14 cellular contexts compared by ENCODE assay signal in the genomic region with DNA sequence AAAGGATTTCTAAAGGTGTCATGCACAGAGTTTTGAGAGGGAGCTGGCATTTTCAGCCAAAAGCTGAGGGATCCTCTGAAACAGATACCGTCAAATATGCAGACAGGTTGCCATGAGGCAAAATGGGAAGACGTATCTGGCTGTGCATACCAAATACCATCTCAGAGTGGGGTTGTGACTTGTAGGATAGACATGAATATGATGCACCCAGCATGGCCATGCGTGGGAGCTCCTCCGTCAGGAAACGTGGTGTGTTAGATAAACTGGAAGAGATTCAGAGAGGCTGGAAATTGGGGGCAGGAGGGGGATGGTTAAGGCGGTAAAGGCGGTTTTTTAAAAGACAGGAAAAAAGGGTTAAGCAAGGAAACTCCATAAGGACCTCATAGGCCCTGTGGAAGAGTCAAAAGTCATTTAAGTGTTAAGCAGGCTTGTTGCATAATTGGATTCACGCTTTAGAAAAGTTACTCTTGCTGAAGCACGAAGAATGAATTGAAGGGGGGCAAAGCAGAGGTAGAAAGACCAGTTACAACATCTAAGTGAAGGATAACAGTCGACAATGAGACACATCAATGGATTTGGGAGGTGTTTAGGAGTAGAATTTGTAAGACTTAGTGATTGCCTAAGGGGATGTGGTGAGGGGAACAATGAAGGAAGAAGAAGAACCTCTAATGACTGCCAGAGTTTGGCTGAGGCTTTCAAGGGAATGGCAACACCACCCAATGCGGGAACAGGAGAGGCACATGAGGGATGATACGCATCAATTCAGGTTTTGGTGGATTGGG.
DNase-seq lines count a peak whose midpoint lies in the region; ATAC-seq, FAIRE-seq and TF ChIP-seq lines count a peak whose summit lies in the region.
"Had no signal": no experiment of that assay in that cellular context is flagged by ENCODE, and none has a peak within 500 bp of the region (broad histone marks: within the 10 kb centered on the region; RNA-seq: fewer than 3 reads in every experiment).

No MANE protein-coding gene starts in this region.

- H3K9me3 Mint-ChIP-seq in nephron, result no peaks in the 10 kb centered on the region
- H3K9me3 Mint-ChIP-seq: activated naive CD4-positive, alpha-beta T cell treated with anti-CD3 and anti-CD28 coated beads, Interleukin-2, amount 50 U/mL, for 72 hours; T-cell had no signal

- in situ Hi-C loops in HepG2 (cut with HindIII; ENCODE audit: extremely low pct_ligation_motif_present, low pct_unique_long_range_greater_than_20kb) (no loop called here), GM12878 (cut with MboI) (no loop called here)

- TF ChIP-seq RAD21 in liver (IDR thresholded peaks at IDR 0.05), result no peak
- no peak for TF ChIP-seq RAD21 in HepG2 (CRISPR knock-in tag; IDR thresholded peaks at IDR 0.05)
- TF ChIP-seq RAD21 in GM12878 (IDR thresholded peaks at IDR 0.05; ENCODE audit: insufficient read depth, low read depth, low read length), result no peak

- peaks cover 32% of the 10 kb centered on the region for H3K4me1 Mint-ChIP-seq in nephron

- H3K27ac ChIP-seq in liver (ENCODE audit: low read depth in 1 of 2, low read length in 2 of 2), result peak overlapping the region; percentile 80 to 83
- H3K27ac ChIP-seq in HepG2 (ENCODE audit: extremely low read length, insufficient read depth, low read length), result no peak overlapping the region
- no peak overlapping the region for H3K27ac ChIP-seq in GM12878 (ENCODE audit: control insufficient read depth, insufficient read depth)

- H3K9ac ChIP-seq in liver (ENCODE audit: low read depth in 1 of 2, low read length in 2 of 2), result peak overlapping the region; percentile 33 to 42
- H3K9ac ChIP-seq in HepG2 (ENCODE audit: insufficient read depth, low read depth, low read length), result no peak overlapping the region
- H3K9ac ChIP-seq in GM12878 (ENCODE audit: control insufficient read depth, insufficient read depth, low read length), result no peak overlapping the region

- TF ChIP-seq EP300 in HepG2 (IDR thresholded peaks at IDR 0.05; ENCODE audit: low read depth in 2 of 2, low read length in 2 of 2) (no peak), HepG2 (CRISPR knock-in tag; IDR thresholded peaks at IDR 0.05; ENCODE audit: borderline replicate concordance) (no peak), GM12878 (IDR thresholded peaks at IDR 0.05; ENCODE audit: borderline replicate concordance in 1 of 2, control insufficient read depth in 1 of 2, low read depth in 2 of 2, low read length in 2 of 2) (no peak)

- H3K27ac Mint-ChIP-seq in nephron, result peak overlapping the region; percentile 20 to 45 (median 39)
- H3K27ac Mint-ChIP-seq: activated naive CD4-positive, alpha-beta T cell treated with anti-CD3 and anti-CD28 coated beads, Interleukin-2, amount 50 U/mL, for 72 hours; T-cell had no signal

- RAD21 ChIA-PET in GM12878 (lab: Charles Lee; ENCODE audit: unreplicated experiment), result no interaction called here

- DNase-seq in HepG2 (ENCODE audit: low spot score) (no peak), GM12878 (ENCODE audit: low read depth, low spot score) (no peak), NCI-H524 (lab: John Stamatoyannopoulos, UW) (no peak)
- no peak for DNase-seq in activated naive CD4-positive, alpha-beta T cell treated with anti-CD3 and anti-CD28 coated beads, Interleukin-2, amount 50 U/mL, for 16 hours
- DNase-seq: activated CD4-positive, alpha-beta T cell treated with anti-CD3 and anti-CD28 coated beads for 1 hour; activated CD8-positive, alpha-beta memory T cell treated with anti-CD3 and anti-CD28 coated beads, Interleukin-2, amount 50 U/mL, for 4 hours; KBM-7; T-cell had no signal

- SMC1A ChIA-PET in GM12878 (lab: Charles Lee; ENCODE audit: uncharacterized antibody, unreplicated experiment), result interaction anchor here (0.6 kb wide), 1 partner anchor 402 kb away, joined by 3 read pairs; no protein-coding TSS in a partner anchor

- FAIRE-seq in HepG2 (lab: Jason Lieb, UNC), result no peak
- FAIRE-seq in GM12878 (lab: Jason Lieb, UNC), result peak; percentile 80
- FAIRE-seq: G401.6 had no signal

- TF ChIP-seq CTCF in liver (IDR thresholded peaks at IDR 0.05; ENCODE audit: low read depth, low read length, missing input control) (no peak), HepG2 (CRISPR knock-in tag; IDR thresholded peaks at IDR 0.05) (no peak), GM12878 (IDR thresholded peaks at IDR 0.05 in 2 of 3, conservative IDR thresholded peaks at IDR 0.05 in 1 of 3; ENCODE audit: control insufficient read depth in 2 of 3, extremely low read depth in 1 of 3, insufficient read depth in 1 of 3, low read depth in 3 of 3, low read length in 3 of 3) (no peak), nephron (IDR thresholded peaks at IDR 0.05; ENCODE audit: unreplicated experiment in 3 of 3) (no peak)

- TF ChIP-seq POLR2A in HepG2 (IDR thresholded peaks at IDR 0.05; ENCODE audit: insufficient read depth in 1 of 2, low read depth in 2 of 2, low read length in 2 of 2) (no peak), GM12878 (IDR thresholded peaks at IDR 0.05; ENCODE audit: low read depth, low read length) (no peak), GM18505 (IDR thresholded peaks at IDR 0.05; ENCODE audit: borderline replicate concordance, extremely low read depth, insufficient read depth, insufficient read length) (no peak)

- H3K79me2 ChIP-seq in HepG2 (ENCODE audit: insufficient read depth, low read length) (no peaks in the 10 kb centered on the region), GM12878 (ENCODE audit: control insufficient read depth, insufficient read depth, low read length) (no peaks in the 10 kb centered on the region)

- H3K36me3 Mint-ChIP-seq in nephron (ENCODE audit: low read depth), result no peaks in the 10 kb centered on the region
- H3K36me3 Mint-ChIP-seq: T-cell had no signal

- H2AFZ ChIP-seq in HepG2 (ENCODE audit: low read length) (no peak overlapping the region), GM12878 (ENCODE audit: control insufficient read depth, low read depth, low read length) (no peak overlapping the region)

- peaks cover 0 to 24% (median 12%) of the 10 kb centered on the region in 4 donors for H3K4me1 ChIP-seq in liver (ENCODE audit: control insufficient read depth in 4 of 4, insufficient read depth in 4 of 4, low read length in 3 of 4)
- peaks cover 17% of the 10 kb centered on the region for H3K4me1 ChIP-seq in HepG2 (ENCODE audit: insufficient read depth, low read length)
- no peaks in the 10 kb centered on the region for H3K4me1 ChIP-seq in GM12878 (ENCODE audit: control insufficient read depth, insufficient read depth, low read length)

- intact Hi-C loops in HepG2 (cut with micrococcal nuclease; ENCODE audit: unreplicated experiment) (no loop called here), GM12878 (cut with micrococcal nuclease; ENCODE audit: unreplicated experiment) (loop anchor here (10.0 kb wide), 1 partner anchor 303 kb away; no protein-coding TSS in a partner anchor)

- 76% methylated on average over 12 of the region's 12 CpGs for WGBS in liver
- WGBS in HepG2 (ENCODE audit: low lambda C conversion rate), result 69% methylated on average over 12 of the region's 12 CpGs
- WGBS in GM12878 (ENCODE audit: insufficient coverage, insufficient replicate concordance, low lambda C conversion rate, missing lambda C conversion rate), result 36% methylated on average over 12 of the region's 12 CpGs

- BruUV-seq in HepG2 (replicated peaks; lab: Mats Ljungman, UMichigan) (no TSS peak), GM12878 (replicated peaks; lab: Mats Ljungman, UMichigan) (no TSS peak)

- H4K20me1 ChIP-seq in HepG2 (ENCODE audit: insufficient read depth, low read length), result no peaks in the 10 kb centered on the region
- no peaks in the 10 kb centered on the region for H4K20me1 ChIP-seq in GM12878 (ENCODE audit: control insufficient read depth, insufficient read depth)

- POLR2A ChIA-PET in HepG2 (lab: Yijun Ruan, JAX), result no interaction called here
- POLR2A ChIA-PET in GM12878 (lab: Charles Lee), result no interaction called here

- H3K9me3 ChIP-seq in liver (ENCODE audit: control insufficient read depth in 4 of 4, low read length in 3 of 4) (no peaks in the 10 kb centered on the region), HepG2 (ENCODE audit: low read length) (no peaks in the 10 kb centered on the region), GM12878 (replicated peaks; ENCODE audit: control insufficient read depth, insufficient read depth, low read length) (no peaks in the 10 kb centered on the region)

- H3K4me3 ChIP-seq in liver (ENCODE audit: low read depth in 1 of 3, low read length in 3 of 3), result peak overlapping the region in 1 of 3 donors; percentile 6
- H3K4me3 ChIP-seq in HepG2 (replicated peaks in 1 of 3; ENCODE audit: insufficient read depth in 1 of 3, low read depth in 2 of 3, low read length in 3 of 3), result no peak overlapping the region
- H3K4me3 ChIP-seq in GM12878, result no peak overlapping the region

- H3K4me2 ChIP-seq in HepG2 (ENCODE audit: low read depth, low read length) (no peak overlapping the region), GM12878 (ENCODE audit: control insufficient read depth, insufficient read depth) (no peak overlapping the region)

- H3K4me3 Mint-ChIP-seq in nephron, result peak overlapping the region; percentile 28 to 47 (median 34)
- H3K4me3 Mint-ChIP-seq: T-cell had no signal

- peaks cover 29% of the 10 kb centered on the region for H3K27me3 Mint-ChIP-seq in nephron (ENCODE audit: low read depth)

- CTCF ChIA-PET in HepG2 (lab: Yijun Ruan, JAX; ENCODE audit: low intra/inter-chr PET ratio, low total read pairs) (no interaction called here), GM12878 (lab: Yijun Ruan, JAX) (interaction anchor here (1.3 to 2.0 kb wide), 3 partner anchors 96 to 559 kb away, joined by 3 to 7 read pairs (median 3); no protein-coding TSS in a partner anchor)

- no peaks in the 10 kb centered on the region for H3K36me3 ChIP-seq in liver (ENCODE audit: control insufficient read depth in 4 of 4, insufficient read depth in 3 of 4, low read depth in 1 of 4, low read length in 3 of 4)
- no peaks in the 10 kb centered on the region for H3K36me3 ChIP-seq in HepG2 (replicated peaks in 1 of 2; ENCODE audit: control insufficient read depth in 1 of 2, insufficient read depth in 2 of 2, low read length in 2 of 2)
- H3K36me3 ChIP-seq in GM12878 (ENCODE audit: control insufficient read depth in 2 of 2, insufficient read depth in 2 of 2, low read length in 1 of 2), result no peaks in the 10 kb centered on the region

- ATAC-seq in HepG2 (no peak), GM12878 (no peak), GM18505 (IDR thresholded peaks at IDR 0.05; ENCODE audit: unreplicated experiment) (no peak), GM18519 (IDR thresholded peaks at IDR 0.05; ENCODE audit: low FRiP score, unreplicated experiment) (no peak)
- ATAC-seq: activated naive CD4-positive, alpha-beta T cell treated with anti-CD3 and anti-CD28 coated beads, Interleukin-2, amount 50 U/mL, for 72 hours; T-cell had no signal

- H3K27me3 ChIP-seq in liver (ENCODE audit: control insufficient read depth in 4 of 4, insufficient read depth in 4 of 4, low read length in 3 of 4) (no peaks in the 10 kb centered on the region), HepG2 (ENCODE audit: control insufficient read depth in 1 of 2, insufficient read depth in 2 of 2, low read length in 2 of 2) (peaks cover 2 to 11% of the 10 kb centered on the region in 2 experiments), GM12878 (replicated peaks in 1 of 2; ENCODE audit: control insufficient read depth in 2 of 2, insufficient read depth in 2 of 2, low read length in 1 of 2) (peaks cover 0 to 3% of the 10 kb centered on the region in 2 experiments; a peak in 2 of 4 replicates)

TF ChIP-seq in liver, 16 proteins besides CTCF, POLR2A, EP300 and RAD21 (continues in another document):
- TF ChIP-seq YY1 (IDR thresholded peaks at IDR 0.05), result no peak

Comparison
In these comparisons a context has a peak if more than half of its experiments do, and no peak if none do; other contexts are left out.
1. H3K27ac ChIP-seq: peak in liver (2 of 2); none in HepG2 (single experiment) and GM12878 (single experiment).
2. H3K9ac ChIP-seq: peak in liver (2 of 2); none in HepG2 (single experiment) and GM12878 (single experiment).